Comparison of ENCODE assay signal across 10 cellular contexts in the genomic region with DNA sequence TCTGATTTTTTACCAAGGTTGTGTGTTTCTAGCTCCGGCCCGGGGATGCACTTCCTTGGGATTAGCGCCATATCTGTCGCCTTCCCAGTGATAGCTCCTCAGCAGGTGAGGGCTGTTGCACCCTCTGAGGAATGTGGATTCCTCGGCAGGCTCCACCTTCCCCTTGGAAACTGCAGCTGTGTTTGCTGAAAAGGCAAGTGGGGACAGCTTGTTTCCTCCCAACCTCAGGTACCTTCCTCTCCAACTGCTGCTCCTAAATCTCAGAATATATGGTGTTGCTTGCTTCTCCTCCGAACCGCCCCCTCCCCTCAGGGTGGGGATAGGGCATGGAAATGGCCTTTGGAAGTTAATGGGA. TPM values are rescaled to one million over a fixed set of nuclear protein-coding genes. Genes with fewer than 3 reads are reported as not detected.
A peak's percentile ranks its signal among the peaks of the same experiment; 100 is the strongest.
DNase-seq lines count a peak whose midpoint lies in the region; ATAC-seq and TF ChIP-seq lines count a peak whose summit lies in the region.
"Had no signal": no experiment of that assay in that cellular context is flagged by ENCODE, and none has a peak within 500 bp of the region (broad histone marks: within the 10 kb centered on the region; RNA-seq: fewer than 3 reads in every experiment).

No MANE protein-coding gene starts in this region.

- no peak overlapping the region for H3K27ac Mint-ChIP-seq in naive B cell
- H3K27ac Mint-ChIP-seq: immature natural killer cell had no signal

- DNase-seq in COLO668 (lab: John Stamatoyannopoulos, UW; ENCODE audit: unreplicated experiment) = peak; percentile 12
- DNase-seq in effector memory CD4-positive, alpha-beta T cell = no peak
- no peak for DNase-seq in naive B cell
- DNase-seq in occipital lobe (lab: John Stamatoyannopoulos, UW) = no peak
- DNase-seq in HEK293T (ENCODE audit: extremely low spot score) = no peak
- DNase-seq: immature natural killer cell had no signal

- H3K36me3 Mint-ChIP-seq in naive B cell = peaks cover 0 to 6% of the 10 kb centered on the region in 2 donors
- H3K36me3 Mint-ChIP-seq: immature natural killer cell had no signal

- POLR2A ChIA-PET in HEK293T (lab: Yijun Ruan, JAX) = no interaction called here

- no peaks in the 10 kb centered on the region for H3K9me3 ChIP-seq in HUES6 (ENCODE audit: control insufficient read depth, insufficient read depth, low read depth, low read length)
- no peaks in the 10 kb centered on the region for H3K9me3 ChIP-seq in effector memory CD4-positive, alpha-beta T cell (ENCODE audit: control insufficient read depth, low read length)

- peak overlapping the region; percentile 89 for H3K4me3 ChIP-seq in HUES6 (ENCODE audit: low read depth, low read length)
- H3K4me3 ChIP-seq in effector memory CD4-positive, alpha-beta T cell (ENCODE audit: insufficient read depth, low read depth, low read length, poor library complexity, severe bottlenecking) = peak overlapping the region; percentile 61

- peaks cover 0 to 2% (median 0%) of the 10 kb centered on the region in 7 donors for H3K9me3 Mint-ChIP-seq in naive B cell

- H3K4me3 Mint-ChIP-seq in naive B cell = peak overlapping the region in 6 of 8 donors; percentile 21 to 68 (median 39)

- 0 out of 2 replicates have a peak, but pooled peaks cover 6% of the 10 kb centered on the region for H3K4me1 ChIP-seq in HUES6 (ENCODE audit: control insufficient read depth, insufficient read depth, low read length)
- H3K4me1 ChIP-seq in effector memory CD4-positive, alpha-beta T cell (ENCODE audit: control insufficient read depth, insufficient read depth, low read length, poor library complexity, severe bottlenecking) = peaks cover 5% of the 10 kb centered on the region

- no peaks in the 10 kb centered on the region for H3K36me3 ChIP-seq in HUES6 (ENCODE audit: control insufficient read depth, insufficient read depth, low read length)
- H3K36me3 ChIP-seq in effector memory CD4-positive, alpha-beta T cell (ENCODE audit: control insufficient read depth, insufficient read depth, low read length) = no peaks in the 10 kb centered on the region

- CTCF ChIA-PET in HEK293T (lab: Yijun Ruan, JAX) = no interaction called here

- H3K27me3 Mint-ChIP-seq in naive B cell = peaks cover 45 to 55% (median 55%) of the 10 kb centered on the region in 3 donors

- H3K27ac ChIP-seq in HUES6 (ENCODE audit: low read depth, low read length) = no peak overlapping the region
- no peak overlapping the region for H3K27ac ChIP-seq in effector memory CD4-positive, alpha-beta T cell (ENCODE audit: insufficient read depth, low read length, poor library complexity, severe bottlenecking)

- H3K4me1 Mint-ChIP-seq in naive B cell = peaks cover 12 to 18% (median 14%) of the 10 kb centered on the region in 3 donors

- peaks cover 39% of the 10 kb centered on the region for H3K27me3 ChIP-seq in HUES6 (ENCODE audit: control insufficient read depth, insufficient read depth, low read length)
- H3K27me3 ChIP-seq in effector memory CD4-positive, alpha-beta T cell (replicated peaks; ENCODE audit: control insufficient read depth, insufficient read depth, low read length, poor library complexity, severe bottlenecking) = peaks cover 21% of the 10 kb centered on the region

- no peak for ATAC-seq in naive B cell (ENCODE audit: low read depth in 2 of 2)
- no peak for ATAC-seq in HG03135 (IDR thresholded peaks at IDR 0.05; ENCODE audit: unreplicated experiment)
- no peak for ATAC-seq in HG03469 (IDR thresholded peaks at IDR 0.05; ENCODE audit: unreplicated experiment)
- ATAC-seq: activated CD4-positive, CD25-positive, alpha-beta regulatory T cell treated with anti-CD3 and anti-CD28 coated beads, Interleukin-2, amount 50 U/mL, for 24 hours had no signal

- peak overlapping the region; percentile 47 for H3K9ac ChIP-seq in HUES6 (ENCODE audit: low read length)

TF ChIP-seq in HEK293T, 16 proteins besides CTCF, POLR2A, EP300 and RAD21:
- TF ChIP-seq L3MBTL2 (conservative IDR thresholded peaks at IDR 0.05) (no peak), SUZ12 (IDR thresholded peaks at IDR 0.05) (no peak), FOXA1 (IDR thresholded peaks at IDR 0.05) (no peak), NFRKB (IDR thresholded peaks at IDR 0.05) (no peak), HDGF (IDR thresholded peaks at IDR 0.05; ENCODE audit: borderline replicate concordance) (no peak)
TF ChIP-seq in HEK293T: peak in this region for 0.

RNA-seq across cellular contexts. Expression of gene SLC1A1, which starts 1.3 kb away (rescaled TPM):
- polyA plus RNA-seq in naive B cell (ENCODE audit: low read depth in 6 of 6) = not detected
- total RNA-seq in occipital lobe = 54.7 TPM
